ENCODE assay signal across 8 cellular contexts in the genomic region with DNA sequence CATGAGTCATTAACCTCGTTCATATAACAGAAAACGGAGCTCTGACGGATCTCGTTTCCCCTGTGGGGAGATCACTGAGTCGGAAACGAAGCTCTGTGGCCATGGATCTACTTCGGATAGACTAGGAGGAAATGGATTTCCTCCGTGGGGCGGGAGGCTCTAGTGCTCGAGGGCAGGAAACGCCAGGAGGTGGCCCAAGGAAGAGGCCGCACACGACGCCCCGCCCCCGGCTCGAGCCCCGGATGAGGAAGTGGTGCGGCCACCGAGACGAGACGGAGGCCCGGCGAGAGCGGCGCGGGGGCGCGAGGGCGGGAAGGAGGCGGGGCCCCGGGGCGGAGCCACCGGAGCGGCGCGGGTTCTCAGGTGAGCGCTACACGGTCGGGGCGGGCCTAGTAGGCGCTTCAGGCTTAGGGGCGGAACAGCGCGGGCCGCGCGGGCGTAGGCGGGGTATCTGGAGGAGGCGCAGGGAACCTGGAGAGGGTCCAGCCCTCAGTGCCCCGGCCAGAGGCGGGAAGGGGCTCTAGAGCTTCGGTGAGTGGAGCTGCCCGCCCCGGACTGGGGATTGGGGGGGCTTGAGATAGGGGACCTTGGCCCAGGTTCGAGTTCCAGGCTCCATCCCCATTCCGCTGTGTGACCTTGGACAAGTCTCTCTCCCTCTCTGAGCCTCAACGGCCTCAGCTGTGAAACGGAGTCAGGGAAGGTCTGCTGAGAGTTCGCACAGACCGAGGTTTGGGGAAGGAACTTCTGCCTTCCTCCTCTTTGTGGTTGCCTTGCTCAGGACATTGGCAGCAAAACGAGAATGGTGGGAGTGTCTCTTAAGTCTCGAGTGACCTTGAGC. TPM values are rescaled to one million over a fixed set of nuclear protein-coding genes. Genes with fewer than 3 reads are reported as not detected.
DNase-seq lines count a peak whose midpoint lies in the region; ATAC-seq, FAIRE-seq and TF ChIP-seq lines count a peak whose summit lies in the region.

A gene (plus strand): TSS at position 386 of the 838 bp plus-strand sequence. CDS start 903 bp downstream, outside the sequence.

- FAIRE-seq in H54 (lab: Jason Lieb, UNC): no peak

- peak; percentile 57 for TF ChIP-seq POLR2A in H54 (IDR thresholded peaks at IDR 0.05; ENCODE audit: low read depth, low read length)

- TF ChIP-seq CTCF in fibroblast of pulmonary artery (IDR thresholded peaks at IDR 0.05; ENCODE audit: low read length, missing control alignments): no peak

- ATAC-seq in natural killer cell treated with Interleukin-12 subunit alpha and Interleukin-12 subunit beta and Interleukin-15 and Interleukin-18, amount 100 ng/mL, for 72 hours: peak; percentile 91 to 92
- ATAC-seq in stimulated activated naive CD8-positive, alpha-beta T cell treated with anti-CD3 and anti-CD28 coated beads, Interleukin-15, Interleukin-2, amounts not matched to agents 100 U/mL and 50 U/mL, for 24 hours: peak; percentile 84

- H3K27me3 Mint-ChIP-seq in natural killer cell treated with Interleukin-12 subunit alpha and Interleukin-12 subunit beta and Interleukin-15 and Interleukin-18, amount 100 ng/mL, for 72 hours: no peaks in the 10 kb centered on the region

- no peaks in the 10 kb centered on the region for H3K9me3 ChIP-seq in MG63

- H3K4me3 Mint-ChIP-seq in natural killer cell treated with Interleukin-12 subunit alpha and Interleukin-12 subunit beta and Interleukin-15 and Interleukin-18, amount 100 ng/mL, for 72 hours: peak within 1 kb of the TSS; percentile 86

- peaks cover 34 to 38% of the 10 kb centered on the region in 2 donors for H3K4me1 Mint-ChIP-seq in natural killer cell treated with Interleukin-12 subunit alpha and Interleukin-12 subunit beta and Interleukin-15 and Interleukin-18, amount 100 ng/mL, for 72 hours (ENCODE audit: low read depth in 2 of 2)

- peak; percentile 96 for DNase-seq in EL
- DNase-seq in H54 (ENCODE audit: insufficient read length, low spot score): peak; percentile 74
- peak; percentile 94 for DNase-seq in MG63
- peak; percentile 90 to 96 for DNase-seq in SHP77 (lab: John Stamatoyannopoulos, UW)
- DNase-seq in activated effector memory CD4-positive, alpha-beta T cell treated with Interleukin-2 at 50 U/mL for 16 hours: peak; percentile 97
- DNase-seq in fibroblast of pulmonary artery (ENCODE audit: low read depth): peak; percentile 91
- DNase-seq in natural killer cell treated with Interleukin-12 subunit alpha and Interleukin-12 subunit beta and Interleukin-15 and Interleukin-18, amount 100 ng/mL, for 72 hours (ENCODE audit: low spot score): peak; percentile 99
- DNase-seq in stimulated activated naive CD8-positive, alpha-beta T cell treated with anti-CD3 and anti-CD28 coated beads, Interleukin-15, Interleukin-2, amounts not matched to agents 100 U/mL and 50 U/mL, for 24 hours: peak; percentile 98

- no peaks in the 10 kb centered on the region for H3K27me3 ChIP-seq in MG63

- peaks cover 5% of the 10 kb centered on the region for H3K36me3 Mint-ChIP-seq in natural killer cell treated with Interleukin-12 subunit alpha and Interleukin-12 subunit beta and Interleukin-15 and Interleukin-18, amount 100 ng/mL, for 72 hours

- H3K9me3 Mint-ChIP-seq in natural killer cell treated with Interleukin-12 subunit alpha and Interleukin-12 subunit beta and Interleukin-15 and Interleukin-18, amount 100 ng/mL, for 72 hours: no peaks in the 10 kb centered on the region

- peak within 1 kb of the TSS; percentile 96 for H3K27ac Mint-ChIP-seq in natural killer cell treated with Interleukin-12 subunit alpha and Interleukin-12 subunit beta and Interleukin-15 and Interleukin-18, amount 100 ng/mL, for 72 hours

- H3K4me3 ChIP-seq in MG63: peak within 1 kb of the TSS; percentile 86
- H3K4me3 ChIP-seq in fibroblast of pulmonary artery (replicated peaks; ENCODE audit: low read depth, low read length): peak within 1 kb of the TSS; percentile 89

- peaks cover 9% of the 10 kb centered on the region for H3K36me3 ChIP-seq in MG63

RNA-seq across cellular contexts. Expression of the gene that starts here (rescaled TPM):
- 7.5 and 19.8 TPM in 2 replicates for total RNA-seq in MG63 (2014; rRNA removed; shearing (Covaris generic); ENCODE audit: low replicate concordance)
- total RNA-seq in natural killer cell treated with Interleukin-12 subunit alpha and Interleukin-12 subunit beta and Interleukin-15 and Interleukin-18, amount 100 ng/mL, for 72 hours: 10 to 100 TPM; 33.8 to 69.3 TPM

Comparison
In these comparisons a context has a peak if more than half of its experiments do, and no peak if none do; other contexts are left out.
1. Peak in every context shown above with its lines: DNase-seq, ATAC-seq and H3K4me3 ChIP-seq.